8 cellular contexts compared by ENCODE assay signal in the genomic region with DNA sequence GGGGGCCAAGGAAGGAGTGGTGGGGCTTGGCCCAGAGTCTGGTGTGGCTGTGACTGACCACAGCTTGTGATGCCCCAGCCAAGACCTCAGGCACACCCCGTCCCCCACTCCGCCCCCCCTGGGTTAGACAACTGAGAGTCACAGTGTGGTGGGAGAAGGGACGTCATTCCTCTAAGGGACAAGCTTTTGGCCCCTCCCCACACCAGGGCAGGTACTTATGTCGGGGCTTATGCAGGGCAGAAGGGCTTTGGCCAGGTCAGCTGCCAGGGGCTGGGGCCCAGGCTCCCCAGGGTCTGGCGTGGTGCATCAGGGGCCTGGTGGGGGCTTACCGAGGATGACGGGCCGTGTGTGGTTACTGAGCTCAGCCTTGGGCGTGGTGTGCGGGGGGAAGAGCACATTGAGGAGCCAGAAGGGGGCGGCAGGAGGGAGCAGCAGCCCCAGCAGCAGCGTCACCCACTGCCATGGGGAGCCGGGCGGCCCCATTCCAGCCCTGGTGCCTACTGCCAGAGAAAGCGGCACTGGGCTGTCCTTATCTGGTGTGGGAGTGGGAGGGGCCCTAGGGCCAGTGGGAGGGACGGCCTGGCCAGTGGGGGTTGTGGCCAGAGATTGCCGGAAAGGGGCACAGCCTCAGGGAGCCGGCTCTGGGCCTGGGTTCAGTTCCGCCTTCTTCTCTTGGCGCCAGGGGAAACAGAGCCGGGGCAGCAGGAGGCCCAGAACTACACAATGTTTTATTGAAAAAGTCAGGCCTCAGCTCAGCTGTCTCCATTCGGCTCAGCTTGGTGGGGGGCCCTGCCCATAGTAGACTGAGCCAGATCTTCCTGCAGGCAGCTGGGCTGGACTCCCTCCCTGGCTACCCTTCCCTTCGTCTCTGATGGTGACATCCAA. TPM values are rescaled to one million over a fixed set of nuclear protein-coding genes. Genes with fewer than 3 reads are reported as not detected.
DNase-seq lines count a peak whose midpoint lies in the region; ATAC-seq and TF ChIP-seq lines count a peak whose summit lies in the region.

A gene with protein sequence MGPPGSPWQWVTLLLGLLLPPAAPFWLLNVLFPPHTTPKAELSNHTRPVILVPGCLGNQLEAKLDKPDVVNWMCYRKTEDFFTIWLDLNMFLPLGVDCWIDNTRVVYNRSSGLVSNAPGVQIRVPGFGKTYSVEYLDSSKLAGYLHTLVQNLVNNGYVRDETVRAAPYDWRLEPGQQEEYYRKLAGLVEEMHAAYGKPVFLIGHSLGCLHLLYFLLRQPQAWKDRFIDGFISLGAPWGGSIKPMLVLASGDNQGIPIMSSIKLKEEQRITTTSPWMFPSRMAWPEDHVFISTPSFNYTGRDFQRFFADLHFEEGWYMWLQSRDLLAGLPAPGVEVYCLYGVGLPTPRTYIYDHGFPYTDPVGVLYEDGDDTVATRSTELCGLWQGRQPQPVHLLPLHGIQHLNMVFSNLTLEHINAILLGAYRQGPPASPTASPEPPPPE (minus strand): TSS at position 502 of the 885 bp plus-strand sequence. CDS start 19 bp downstream, at position 483.

- H3K36me3 Mint-ChIP-seq in MCF 10A (ENCODE audit: insufficient read depth, unreplicated experiment), result peaks cover 76% of the 10 kb centered on the region
- peaks cover 45 to 46% of the 10 kb centered on the region in 2 donors for H3K36me3 Mint-ChIP-seq in stimulated activated naive B cell treated with anti-CD40 and anti-IgM and Interleukin-4, amounts not matched to agents 10 μg/mL and 1 μg/mL and 100 μg/mL, for 72 hours

- TF ChIP-seq CTCF in MCF 10A (IDR thresholded peaks at IDR 0.05; ENCODE audit: unreplicated experiment), result no peak

- H3K4me3 Mint-ChIP-seq in MCF 10A (ENCODE audit: unreplicated experiment), result no peak within 1 kb of the TSS
- peak within 1 kb of the TSS in 1 of 2 donors; percentile 43 for H3K4me3 Mint-ChIP-seq in stimulated activated naive B cell treated with anti-CD40 and anti-IgM and Interleukin-4, amounts not matched to agents 10 μg/mL and 1 μg/mL and 100 μg/mL, for 72 hours

- no peak within 1 kb of the TSS for H3K27ac Mint-ChIP-seq in MCF 10A (ENCODE audit: low read depth, unreplicated experiment)
- peak within 1 kb of the TSS; percentile 75 for H3K27ac Mint-ChIP-seq in stimulated activated naive B cell treated with anti-CD40 and anti-IgM and Interleukin-4, amounts not matched to agents 10 μg/mL and 1 μg/mL and 100 μg/mL, for 72 hours

- CTCF ChIA-PET in MCF 10A (lab: Yijun Ruan, JAX), result interaction anchor here (0.7 to 1.0 kb wide), 2 partner anchors 12 to 86 kb away, joined by 3 to 4 read pairs; no protein-coding TSS in a partner anchor

- POLR2A ChIA-PET in MCF 10A (lab: Yijun Ruan, JAX), result interaction anchor here (1.4 kb wide), 1 partner anchor 8 kb away, joined by 7 read pairs; no protein-coding TSS in a partner anchor

- intact Hi-C loops in MCF 10A (cut with micrococcal nuclease), result no loop called here

- no peaks in the 10 kb centered on the region for H3K27me3 Mint-ChIP-seq in MCF 10A (ENCODE audit: insufficient read depth, unreplicated experiment)
- no peaks in the 10 kb centered on the region for H3K27me3 Mint-ChIP-seq in stimulated activated naive B cell treated with anti-CD40 and anti-IgM and Interleukin-4, amounts not matched to agents 10 μg/mL and 1 μg/mL and 100 μg/mL, for 72 hours

- H3K9me3 Mint-ChIP-seq in MCF 10A (ENCODE audit: unreplicated experiment), result no peaks in the 10 kb centered on the region
- H3K9me3 Mint-ChIP-seq in stimulated activated naive B cell treated with anti-CD40 and anti-IgM and Interleukin-4, amounts not matched to agents 10 μg/mL and 1 μg/mL and 100 μg/mL, for 72 hours, result no peaks in the 10 kb centered on the region

- peak; percentile 42 for DNase-seq in NOMO-1 treated with dmso at 0.1 percent for 144 hours (lab: John Stamatoyannopoulos, UW; ENCODE audit: unreplicated experiment)
- no peak for DNase-seq in MCF 10A (ENCODE audit: unreplicated experiment)
- peak; percentile 93 for DNase-seq in left lobe of liver (ENCODE audit: low spot score)
- DNase-seq in stimulated activated naive B cell treated with anti-CD40 and anti-IgM and Interleukin-4, amounts not matched to agents 10 μg/mL and 1 μg/mL and 100 μg/mL, for 72 hours, result no peak
- DNase-seq in NCI-H128 (lab: John Stamatoyannopoulos, UW; ENCODE audit: unreplicated experiment), result no peak
- DNase-seq in DMS153 treated with DMSO at 0.1 percent for 48 hours (lab: John Stamatoyannopoulos, UW; ENCODE audit: unreplicated experiment), result no peak

- BruUV-seq in MCF 10A (replicated peaks; lab: Mats Ljungman, UMichigan), result no TSS peak

- ATAC-seq in left lobe of liver (peak; percentile 76), HG03159 (IDR thresholded peaks at IDR 0.05; ENCODE audit: unreplicated experiment) (no peak), GM18517 (IDR thresholded peaks at IDR 0.05; ENCODE audit: unreplicated experiment) (no peak)
- ATAC-seq in stimulated activated naive B cell treated with anti-CD40 and anti-IgM and Interleukin-4, amounts not matched to agents 10 μg/mL and 1 μg/mL and 100 μg/mL, for 72 hours (replicated peaks), result no peak

- peaks cover 13% of the 10 kb centered on the region for H3K4me1 Mint-ChIP-seq in MCF 10A (ENCODE audit: insufficient read depth, unreplicated experiment)
- H3K4me1 Mint-ChIP-seq in stimulated activated naive B cell treated with anti-CD40 and anti-IgM and Interleukin-4, amounts not matched to agents 10 μg/mL and 1 μg/mL and 100 μg/mL, for 72 hours, result peaks cover 17 to 42% of the 10 kb centered on the region in 2 donors

RNA-seq across cellular contexts. Expression of the gene that starts here (rescaled TPM):
- total RNA-seq in MCF 10A (2022) (35.3 and 44.5 TPM in 2 replicates), left lobe of liver (172 TPM)

Comparison
In these comparisons a context has a peak if more than half of its experiments do, and no peak if none do; other contexts are left out.
1. DNase-seq: peak in NOMO-1 treated with dmso at 0.1 percent for 144 hours (single experiment) and left lobe of liver (single experiment); none in MCF 10A (single experiment), stimulated activated naive B cell treated with anti-CD40 and anti-IgM and Interleukin-4, amounts not matched to agents 10 μg/mL and 1 μg/mL and 100 μg/mL, for 72 hours (single experiment), NCI-H128 (single experiment) and DMS153 treated with DMSO at 0.1 percent for 48 hours (single experiment).